8 cellular contexts compared by ENCODE assay signal in the genomic region with DNA sequence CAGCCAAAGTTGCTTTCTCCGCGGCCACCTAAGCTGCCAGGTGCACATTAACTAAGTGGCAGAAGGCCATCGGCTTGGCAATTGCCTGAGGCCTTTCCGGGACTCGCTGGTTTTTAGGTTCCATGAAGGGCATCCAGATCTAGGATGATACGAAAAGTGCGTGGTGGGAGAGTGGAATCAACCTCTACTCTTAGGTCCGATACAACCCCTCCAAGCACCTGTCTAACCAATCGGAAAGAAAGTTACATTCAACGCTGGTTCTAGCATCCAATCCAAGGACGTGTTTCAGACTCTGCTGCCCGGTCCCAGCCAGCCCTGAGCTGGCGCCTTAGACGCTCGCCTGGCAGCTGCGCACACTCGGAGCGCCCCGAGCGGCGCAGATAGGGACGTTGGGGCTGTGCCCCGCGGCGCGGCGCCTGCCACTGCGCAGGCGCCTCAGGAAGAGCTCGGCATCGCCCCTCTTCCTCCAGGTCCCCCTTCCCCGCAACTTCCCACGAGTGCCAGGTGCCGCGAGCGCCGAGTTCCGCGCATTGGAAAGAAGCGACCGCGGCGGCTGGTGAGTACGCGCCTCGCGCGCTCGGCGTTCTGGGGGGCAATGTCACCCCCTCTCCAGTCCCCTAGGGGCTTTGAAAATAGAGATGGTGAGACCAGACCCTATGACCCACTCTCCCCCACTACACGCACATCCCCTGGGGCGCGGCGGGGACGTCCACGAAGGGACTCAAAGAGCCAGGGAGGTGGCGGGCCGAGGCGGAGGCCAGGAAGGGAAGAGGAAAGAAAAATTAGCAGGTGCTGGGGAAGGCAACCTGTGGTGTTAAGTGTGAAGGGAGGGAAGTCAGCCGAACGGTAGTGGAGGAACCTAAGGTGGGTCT. TPM values are rescaled to one million over a fixed set of nuclear protein-coding genes. Genes with fewer than 3 reads are reported as not detected.
DNase-seq lines count a peak whose midpoint lies in the region; ATAC-seq lines count a peak whose summit lies in the region.

A gene with protein sequence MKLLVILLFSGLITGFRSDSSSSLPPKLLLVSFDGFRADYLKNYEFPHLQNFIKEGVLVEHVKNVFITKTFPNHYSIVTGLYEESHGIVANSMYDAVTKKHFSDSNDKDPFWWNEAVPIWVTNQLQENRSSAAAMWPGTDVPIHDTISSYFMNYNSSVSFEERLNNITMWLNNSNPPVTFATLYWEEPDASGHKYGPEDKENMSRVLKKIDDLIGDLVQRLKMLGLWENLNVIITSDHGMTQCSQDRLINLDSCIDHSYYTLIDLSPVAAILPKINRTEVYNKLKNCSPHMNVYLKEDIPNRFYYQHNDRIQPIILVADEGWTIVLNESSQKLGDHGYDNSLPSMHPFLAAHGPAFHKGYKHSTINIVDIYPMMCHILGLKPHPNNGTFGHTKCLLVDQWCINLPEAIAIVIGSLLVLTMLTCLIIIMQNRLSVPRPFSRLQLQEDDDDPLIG (plus strand): TSS at position 356 of the 872 bp plus-strand sequence. CDS start 9,595 bp downstream, outside the sequence.

- peak within 1 kb of the TSS; percentile 98 for H3K9ac ChIP-seq in mucosa of stomach (ENCODE audit: low read length)

- H3K27me3 ChIP-seq in mucosa of stomach (ENCODE audit: control insufficient read depth, insufficient read depth, low read length): no peaks in the 10 kb centered on the region

- H3K4me3 ChIP-seq in mucosa of stomach (ENCODE audit: low read length): peak within 1 kb of the TSS; percentile 87

- no peaks in the 10 kb centered on the region for H3K4me1 ChIP-seq in mucosa of stomach (ENCODE audit: control insufficient read depth, insufficient read depth, low read length)

- DNase-seq in CMK (ENCODE audit: low read depth) (peak; percentile 83), HS-5 (ENCODE audit: low read depth) (peak; percentile 63), NOMO-1 treated with dmso at 0.1 percent for 144 hours (lab: John Stamatoyannopoulos, UW; ENCODE audit: unreplicated experiment) (peak; percentile 98), activated T-cell treated with anti-CD3 and anti-CD28 coated beads for 48 hours (ENCODE audit: low read depth) (peak; percentile 88)
- DNase-seq in stimulated activated CD8-positive, alpha-beta memory T cell treated with anti-CD3 and anti-CD28 coated beads, Interleukin-4, amount 100 ng/mL, for 48 hours: peak; percentile 90

- ATAC-seq in GM19463 (IDR thresholded peaks at IDR 0.05; ENCODE audit: unreplicated experiment) (peak; percentile 97), esophagus mucosa (peak; percentile 100)

- no peaks in the 10 kb centered on the region for H3K36me3 ChIP-seq in mucosa of stomach (ENCODE audit: control insufficient read depth, insufficient read depth, low read length)

- H3K9me3 ChIP-seq in mucosa of stomach (ENCODE audit: control insufficient read depth, low read length): no peaks in the 10 kb centered on the region

RNA-seq across cellular contexts. Expression of the gene that starts here (rescaled TPM):
- 0.80 TPM for total RNA-seq in esophagus mucosa

Comparison
In these comparisons a context has a peak if more than half of its experiments do, and no peak if none do; other contexts are left out.
1. Peak in every context shown above with its lines: DNase-seq, ATAC-seq and H3K4me3 ChIP-seq.
2. Peak in ATAC-seq in esophagus mucosa; RNA of the gene not detected or under 1 TPM.